ENCODE assay signal across 21 cellular contexts in genomic region chr5:59843511-59844230, GRCh38.
"Had no signal": no experiment of that assay in that cellular context is flagged by ENCODE, and none has a peak within 500 bp of the region (broad histone marks: within the 10 kb centered on the region; RNA-seq: fewer than 3 reads in every experiment).

No MANE protein-coding gene starts in this region.

- H3K27ac Mint-ChIP-seq: activated naive CD8-positive, alpha-beta T cell; activated T-cell treated with anti-CD3 and anti-CD28 coated beads, Interleukin-2, amount 50 U/mL, for 24 hours; memory B cell; natural killer cell treated with Interleukin-12 subunit alpha and Interleukin-12 subunit beta and Interleukin-15 and Interleukin-18, amount 100 ng/mL, for 72 hours; type B pancreatic cell had no signal

- H3K36me3 Mint-ChIP-seq: activated naive CD8-positive, alpha-beta T cell; memory B cell; natural killer cell treated with Interleukin-12 subunit alpha and Interleukin-12 subunit beta and Interleukin-15 and Interleukin-18, amount 100 ng/mL, for 72 hours; type B pancreatic cell had no signal

- H3K27me3 ChIP-seq: breast epithelium, esophagus squamous epithelium, left lung, right lobe of liver, suprapubic skin had no signal

- H3K4me1 ChIP-seq: breast epithelium, esophagus squamous epithelium, left lung, prostate gland, right lobe of liver, suprapubic skin had no signal

- ATAC-seq: activated CD4-positive, CD25-positive, alpha-beta regulatory T cell treated with anti-CD3 and anti-CD28 coated beads, Interleukin-2, amount 50 U/mL, for 24 hours; left lung; natural killer cell treated with Interleukin-12 subunit alpha and Interleukin-12 subunit beta and Interleukin-15 and Interleukin-18, amount 100 ng/mL, for 72 hours had no signal

- H3K4me3 Mint-ChIP-seq: activated naive CD8-positive, alpha-beta T cell; activated T-cell treated with anti-CD3 and anti-CD28 coated beads, Interleukin-2, amount 50 U/mL, for 24 hours; memory B cell; natural killer cell treated with Interleukin-12 subunit alpha and Interleukin-12 subunit beta and Interleukin-15 and Interleukin-18, amount 100 ng/mL, for 72 hours; type B pancreatic cell had no signal

- H3K9me3 ChIP-seq: breast epithelium, esophagus squamous epithelium, left lung, prostate gland, right lobe of liver, suprapubic skin had no signal

- H3K27me3 Mint-ChIP-seq: memory B cell, type B pancreatic cell had no signal

- H3K9me3 Mint-ChIP-seq: activated T-cell treated with anti-CD3 and anti-CD28 coated beads, Interleukin-2, amount 50 U/mL, for 24 hours; memory B cell; natural killer cell treated with Interleukin-12 subunit alpha and Interleukin-12 subunit beta and Interleukin-15 and Interleukin-18, amount 100 ng/mL, for 72 hours; type B pancreatic cell had no signal

- H3K36me3 ChIP-seq: breast epithelium, esophagus squamous epithelium, left lung, prostate gland, right lobe of liver, suprapubic skin had no signal

- H3K4me1 Mint-ChIP-seq: memory B cell had no signal

- DNase-seq: activated CD4-positive, alpha-beta T cell treated with anti-CD3 and anti-CD28 coated beads, Interleukin-2, amount 50 U/mL, for 4 hours; activated effector memory CD4-positive, alpha-beta T cell treated with anti-CD3 and anti-CD28 coated beads, Interleukin-2, amount 50 U/mL, for 16 hours; activated T-cell treated with anti-CD3 and anti-CD28 coated beads, Interleukin-2, amount 50 U/mL, for 24 hours; anterior cingulate cortex; esophagus squamous epithelium; foreskin melanocyte; head of caudate nucleus; left lung; occipital lobe; right lobe of liver; stimulated activated CD4-positive, alpha-beta T cell treated with anti-CD3 and anti-CD28 coated beads, Interleukin-2, amount 100 ng/mL, for 24 hours; stimulated activated naive CD4-positive, alpha-beta T cell; T-helper 2 cell had no signal

- H3K4me3 ChIP-seq: breast epithelium, esophagus squamous epithelium, left lung, prostate gland, right lobe of liver, suprapubic skin had no signal

- H3K27ac ChIP-seq: breast epithelium, esophagus squamous epithelium, left lung, prostate gland, right lobe of liver, suprapubic skin had no signal
